ENCODE assay signal across 23 cellular contexts in the genomic region with DNA sequence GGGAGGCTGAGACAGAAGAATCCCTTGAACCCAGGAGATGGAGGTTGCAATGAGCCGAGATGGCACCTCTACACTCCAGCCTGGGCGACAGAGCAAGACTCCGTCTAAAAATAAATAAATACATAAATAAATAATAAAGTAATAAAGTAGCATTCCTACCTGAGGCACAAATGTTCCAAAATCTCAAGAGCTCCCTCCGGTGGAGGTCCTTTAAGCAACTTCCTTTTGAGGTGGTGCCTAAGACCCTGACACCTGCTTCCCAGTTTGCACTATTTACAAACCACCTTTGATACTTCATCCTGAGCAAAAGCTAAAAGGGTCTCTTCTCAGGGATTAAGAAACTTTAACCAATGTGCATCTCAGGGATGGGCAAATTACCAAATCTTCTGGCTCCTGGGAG.
DNase-seq lines count a peak whose midpoint lies in the region; ATAC-seq and TF ChIP-seq lines count a peak whose summit lies in the region.
"Had no signal": no experiment of that assay in that cellular context is flagged by ENCODE, and none has a peak within 500 bp of the region (broad histone marks: within the 10 kb centered on the region; RNA-seq: fewer than 3 reads in every experiment).

No MANE protein-coding gene starts in this region.

- H3K9me2 ChIP-seq in Loucy (replicated peaks; ENCODE audit: low read depth, low read length) = no peaks in the 10 kb centered on the region
- H3K9me2 ChIP-seq in SK-N-SH = no peaks in the 10 kb centered on the region

- H3K27ac ChIP-seq in cardiac muscle cell (no peak overlapping the region), heart left ventricle (no peak overlapping the region), SK-N-SH (ENCODE audit: low read depth in 2 of 2, low read length in 1 of 2) (no peak overlapping the region)
- H3K27ac ChIP-seq: lower lobe of right lung, Peyer's patch, psoas muscle, tibial artery, vagina had no signal

- H3K9me3 ChIP-seq in cardiac muscle cell (ENCODE audit: low read depth) = no peaks in the 10 kb centered on the region
- H3K9me3 ChIP-seq in heart left ventricle = no peaks in the 10 kb centered on the region
- H3K9me3 ChIP-seq in Loucy (ENCODE audit: insufficient read depth, low read depth, low read length) = no peaks in the 10 kb centered on the region
- no peaks in the 10 kb centered on the region for H3K9me3 ChIP-seq in SK-N-SH
- H3K9me3 ChIP-seq: lower lobe of right lung, Peyer's patch, psoas muscle, tibial artery, vagina had no signal

- POLR2A ChIA-PET in SK-N-SH (lab: Yijun Ruan, JAX) = no interaction called here

- H3K36me3 ChIP-seq in cardiac muscle cell (no peaks in the 10 kb centered on the region), heart left ventricle (no peaks in the 10 kb centered on the region), Loucy (ENCODE audit: insufficient read depth, low read length) (no peaks in the 10 kb centered on the region), SK-N-SH (replicated peaks in 1 of 2; ENCODE audit: control insufficient read depth in 1 of 2, insufficient read depth in 2 of 2, low read length in 1 of 2) (no peaks in the 10 kb centered on the region)
- H3K36me3 ChIP-seq: lower lobe of right lung, Peyer's patch, tibial artery, vagina had no signal

- no peak overlapping the region for H3K9ac ChIP-seq in Loucy (ENCODE audit: low read depth, low read length, poor library complexity, severe bottlenecking)
- no peak overlapping the region for H3K9ac ChIP-seq in SK-N-SH

- intact Hi-C loops in heart left ventricle (cut with DNase I) = no loop called here

- no peaks in the 10 kb centered on the region for H3F3A ChIP-seq in Loucy (ENCODE audit: low read depth)
- H3F3A ChIP-seq in SK-N-SH (replicated peaks; ENCODE audit: insufficient read depth) = no peaks in the 10 kb centered on the region

- H3K27me3 ChIP-seq in cardiac muscle cell (peaks cover 5% of the 10 kb centered on the region), heart left ventricle (no peaks in the 10 kb centered on the region), Loucy (ENCODE audit: insufficient read depth, low read length, poor library complexity, severe bottlenecking) (no peaks in the 10 kb centered on the region), SK-N-SH (ENCODE audit: insufficient read depth) (no peaks in the 10 kb centered on the region)
- H3K27me3 ChIP-seq: Peyer's patch, tibial artery, vagina had no signal

- no peak overlapping the region for H2AFZ ChIP-seq in Loucy (ENCODE audit: low read length)
- no peak overlapping the region for H2AFZ ChIP-seq in SK-N-SH (ENCODE audit: low read depth)

- no peaks in the 10 kb centered on the region for H3K79me2 ChIP-seq in Loucy (ENCODE audit: insufficient read depth, low read length)
- H3K79me2 ChIP-seq in SK-N-SH (ENCODE audit: insufficient read depth) = no peaks in the 10 kb centered on the region

- CTCF ChIA-PET in SK-N-SH (lab: Yijun Ruan, JAX) = no interaction called here

- TF ChIP-seq RAD21 in SK-N-SH (IDR thresholded peaks at IDR 0.05; ENCODE audit: low read length) = no peak; the same call in 1 of the 2 replicates

- DNase-seq in cardiac muscle cell (ENCODE audit: low read depth in 1 of 2, low spot score in 1 of 2) = peak in 1 of 2 donors; percentile 5
- no peak for DNase-seq in heart left ventricle
- no peak for DNase-seq in epithelial cell of proximal tubule (ENCODE audit: low read depth)
- DNase-seq in SK-N-SH = no peak
- no peak for DNase-seq in glomerular visceral epithelial cell (ENCODE audit: extremely low spot score)
- DNase-seq: activated CD4-positive, alpha-beta memory T cell treated with anti-CD3 and anti-CD28 coated beads for 36 hours; activated naive CD4-positive, alpha-beta T cell treated with anti-CD3 and anti-CD28 coated beads for 36 hours; C1 segment of cervical spinal cord; foreskin melanocyte; lower lobe of right lung; natural killer cell; NCI-H1436 treated with DMSO at 0.1 percent for 48 hours; NCI-H2081 treated with DMSO at 0.1 percent for 48 hours; Peyer's patch; psoas muscle; stimulated activated CD4-positive, alpha-beta T cell treated with anti-CD3 and anti-CD28 coated beads, Interleukin-4, amount 100 ng/mL, for 4 hours; T-helper 2 cell; tibial artery had no signal

- H4K20me1 ChIP-seq in Loucy (ENCODE audit: insufficient read depth, low read length, poor library complexity, severe bottlenecking) (no peaks in the 10 kb centered on the region), SK-N-SH (ENCODE audit: insufficient read depth) (no peaks in the 10 kb centered on the region)

- no peak for ATAC-seq in heart left ventricle
- no peak for ATAC-seq in GM19395 (IDR thresholded peaks at IDR 0.05; ENCODE audit: unreplicated experiment)
- ATAC-seq: activated CD4-positive, CD25-positive, alpha-beta regulatory T cell treated with anti-CD3 and anti-CD28 coated beads, Interleukin-2, amount 50 U/mL, for 24 hours; K562; lower lobe of right lung; natural killer cell; psoas muscle had no signal

- H3K4me1 ChIP-seq in cardiac muscle cell (ENCODE audit: low read depth) (no peaks in the 10 kb centered on the region), heart left ventricle (peaks cover 0 to 5% (median 0%) of the 10 kb centered on the region in 12 donors), Loucy (ENCODE audit: insufficient read depth, low read length, poor library complexity, severe bottlenecking) (no peaks in the 10 kb centered on the region), SK-N-SH (ENCODE audit: control insufficient read depth in 1 of 2, insufficient read depth in 2 of 2, low read depth in 1 of 2, low read length in 1 of 2) (no peaks in the 10 kb centered on the region)
- H3K4me1 ChIP-seq: lower lobe of right lung, Peyer's patch, psoas muscle, tibial artery, vagina had no signal

- H3K4me2 ChIP-seq in Loucy (ENCODE audit: low read depth, low read length, poor library complexity, severe bottlenecking) = no peak overlapping the region
- no peak overlapping the region for H3K4me2 ChIP-seq in SK-N-SH

- TF ChIP-seq EP300 in SK-N-SH (IDR thresholded peaks at IDR 0.05; ENCODE audit: borderline replicate concordance in 1 of 2, low read depth in 1 of 2, low read length in 1 of 2) = no peak

- H3K4me3 ChIP-seq in cardiac muscle cell (no peak overlapping the region), heart left ventricle (no peak overlapping the region), Loucy (ENCODE audit: low read length, poor library complexity, severe bottlenecking) (no peak overlapping the region), epithelial cell of proximal tubule (ENCODE audit: low read depth, low read length) (no peak overlapping the region), SK-N-SH (ENCODE audit: low read depth in 2 of 2, low read length in 1 of 2) (no peak overlapping the region)
- H3K4me3 ChIP-seq: K562, lower lobe of right lung, Peyer's patch, psoas muscle, tibial artery, vagina had no signal

- TF ChIP-seq CTCF in cardiac muscle cell (IDR thresholded peaks at IDR 0.05; ENCODE audit: low read depth, low read length) = peak; percentile 21
- peak in 1 of 12 donors; percentile 18 for TF ChIP-seq CTCF in heart left ventricle (IDR thresholded peaks at IDR 0.05)
- TF ChIP-seq CTCF in Loucy (conservative IDR thresholded peaks at IDR 0.05; ENCODE audit: low read length) = 0 out of 2 replicates have a peak, but pooled peaks have one; percentile 20
- TF ChIP-seq CTCF in epithelial cell of proximal tubule (conservative IDR thresholded peaks at IDR 0.05; ENCODE audit: low read depth, low read length) = peak; percentile 43
- TF ChIP-seq CTCF in SK-N-SH (IDR thresholded peaks at IDR 0.05) = no peak

- 90 to 93% (median 92%) methylated on average over 4 of the region's 4 CpGs for whole genome bisulfite sequencing in heart left ventricle, 4 donors
- WGBS in SK-N-SH (ENCODE audit: low lambda C conversion rate) = 43% methylated on average over 4 of the region's 4 CpGs

- TF ChIP-seq POLR2A in heart left ventricle (IDR thresholded peaks at IDR 0.05) = no peak

TF ChIP-seq in SK-N-SH, 30 proteins besides CTCF, POLR2A, EP300 and RAD21:
- TF ChIP-seq YY1 (IDR thresholded peaks at IDR 0.05; ENCODE audit: low read depth) = no peak
- TF ChIP-seq FOSL2 (IDR thresholded peaks at IDR 0.05; ENCODE audit: borderline replicate concordance, low read depth) = no peak
- no peak for TF ChIP-seq TCF12 (IDR thresholded peaks at IDR 0.05)
- TF ChIP-seq, protein P1, sequence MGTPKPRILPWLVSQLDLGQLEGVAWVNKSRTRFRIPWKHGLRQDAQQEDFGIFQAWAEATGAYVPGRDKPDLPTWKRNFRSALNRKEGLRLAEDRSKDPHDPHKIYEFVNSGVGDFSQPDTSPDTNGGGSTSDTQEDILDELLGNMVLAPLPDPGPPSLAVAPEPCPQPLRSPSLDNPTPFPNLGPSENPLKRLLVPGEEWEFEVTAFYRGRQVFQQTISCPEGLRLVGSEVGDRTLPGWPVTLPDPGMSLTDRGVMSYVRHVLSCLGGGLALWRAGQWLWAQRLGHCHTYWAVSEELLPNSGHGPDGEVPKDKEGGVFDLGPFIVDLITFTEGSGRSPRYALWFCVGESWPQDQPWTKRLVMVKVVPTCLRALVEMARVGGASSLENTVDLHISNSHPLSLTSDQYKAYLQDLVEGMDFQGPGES (IDR thresholded peaks at IDR 0.05; ENCODE audit: low read depth, low read length) = no peak
